Comparison of ENCODE assay signal across 9 cellular contexts in the genomic region with DNA sequence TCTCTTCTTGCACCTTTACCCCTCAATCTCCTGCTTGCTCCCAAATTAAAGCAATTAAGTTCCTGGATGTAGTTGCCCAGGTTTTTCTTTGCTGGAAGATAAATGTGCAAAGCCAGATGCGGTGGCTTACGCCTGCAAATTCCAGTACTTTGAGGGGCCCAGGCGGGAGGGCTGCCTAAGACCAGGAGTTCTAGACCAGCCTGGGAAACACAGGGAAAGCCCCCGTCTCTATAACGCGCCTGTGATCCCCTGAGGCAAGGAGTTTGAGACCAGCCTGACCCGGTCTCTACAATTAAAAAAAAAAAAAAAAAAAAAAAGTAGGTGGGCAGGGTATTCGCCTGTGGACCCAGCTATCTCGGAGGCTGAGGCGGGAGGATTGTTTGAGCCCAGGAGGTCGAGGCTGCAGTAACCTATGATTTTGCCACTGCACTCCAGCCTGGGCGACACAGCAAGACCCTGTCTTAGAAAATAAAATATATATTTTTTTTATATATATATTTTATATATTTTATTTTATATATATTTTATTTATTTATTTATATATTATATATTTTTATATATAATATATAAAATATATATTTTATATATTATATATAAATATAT. TPM values are rescaled to one million over a fixed set of nuclear protein-coding genes. Genes with fewer than 3 reads are reported as not detected.
DNase-seq lines count a peak whose midpoint lies in the region; ATAC-seq and TF ChIP-seq lines count a peak whose summit lies in the region.
"Had no signal": no experiment of that assay in that cellular context is flagged by ENCODE, and none has a peak within 500 bp of the region (broad histone marks: within the 10 kb centered on the region; RNA-seq: fewer than 3 reads in every experiment).

No MANE protein-coding gene starts in this region.

- peaks cover 27% of the 10 kb centered on the region for H3K27me3 Mint-ChIP-seq in stimulated activated naive CD8-positive, alpha-beta T cell treated with anti-CD3 and anti-CD28 coated beads, Interleukin-15, Interleukin-2, amounts not matched to agents 100 ng/mL and 50 ng/mL, for 24 hours

- no peak for ATAC-seq in stimulated activated naive CD8-positive, alpha-beta T cell treated with anti-CD3 and anti-CD28 coated beads, Interleukin-15, Interleukin-2, amounts not matched to agents 100 U/mL and 50 U/mL, for 24 hours
- ATAC-seq in mucosa of descending colon (no peak), GM18858 (IDR thresholded peaks at IDR 0.05; ENCODE audit: unreplicated experiment) (no peak), HG02759 (IDR thresholded peaks at IDR 0.05; ENCODE audit: unreplicated experiment) (no peak)

- peak overlapping the region; percentile 20 for H3K4me3 ChIP-seq in astrocyte of the spinal cord (ENCODE audit: low read depth, low read length)
- H3K4me3 ChIP-seq in mucosa of descending colon: no peak overlapping the region
- H3K4me3 ChIP-seq: SJCRH30 had no signal

- no peak for DNase-seq in stimulated activated naive CD8-positive, alpha-beta T cell treated with anti-CD3 and anti-CD28 coated beads, Interleukin-15, Interleukin-2, amounts not matched to agents 100 U/mL and 50 U/mL, for 24 hours
- DNase-seq in astrocyte of the spinal cord (ENCODE audit: low read depth, low spot score) (no peak), mucosa of descending colon (peak in 2 of 3 donors; percentile 5 to 21), KG1 (lab: John Stamatoyannopoulos, UW) (no peak), ureter (ENCODE audit: low spot score) (no peak)
- DNase-seq: SJCRH30 had no signal

- no peaks in the 10 kb centered on the region for H3K36me3 Mint-ChIP-seq in stimulated activated naive CD8-positive, alpha-beta T cell treated with anti-CD3 and anti-CD28 coated beads, Interleukin-15, Interleukin-2, amounts not matched to agents 100 ng/mL and 50 ng/mL, for 24 hours (ENCODE audit: low read depth)

- H3K4me3 Mint-ChIP-seq in stimulated activated naive CD8-positive, alpha-beta T cell treated with anti-CD3 and anti-CD28 coated beads, Interleukin-15, Interleukin-2, amounts not matched to agents 100 ng/mL and 50 ng/mL, for 24 hours: peak overlapping the region; percentile 74

- H3K4me1 Mint-ChIP-seq in stimulated activated naive CD8-positive, alpha-beta T cell treated with anti-CD3 and anti-CD28 coated beads, Interleukin-15, Interleukin-2, amounts not matched to agents 100 ng/mL and 50 ng/mL, for 24 hours (ENCODE audit: low read depth): peaks cover 17% of the 10 kb centered on the region

- no peaks in the 10 kb centered on the region for H3K9me3 ChIP-seq in mucosa of descending colon
- H3K9me3 ChIP-seq: SJCRH30 had no signal

- H3K36me3 ChIP-seq in mucosa of descending colon (ENCODE audit: low read depth): no peaks in the 10 kb centered on the region
- H3K36me3 ChIP-seq: SJCRH30 had no signal

- in situ Hi-C loops in astrocyte of the spinal cord (cut with HindIII; ENCODE audit: low sequenced_read_pairs): no loop called here

- no peak for TF ChIP-seq CTCF in astrocyte of the spinal cord (IDR thresholded peaks at IDR 0.05; ENCODE audit: low read depth, low read length)
- TF ChIP-seq CTCF in mucosa of descending colon (IDR thresholded peaks at IDR 0.05): no peak

- H3K27ac Mint-ChIP-seq in stimulated activated naive CD8-positive, alpha-beta T cell treated with anti-CD3 and anti-CD28 coated beads, Interleukin-15, Interleukin-2, amounts not matched to agents 100 ng/mL and 50 ng/mL, for 24 hours: no peak overlapping the region

- H3K9me3 Mint-ChIP-seq in stimulated activated naive CD8-positive, alpha-beta T cell treated with anti-CD3 and anti-CD28 coated beads, Interleukin-15, Interleukin-2, amounts not matched to agents 100 ng/mL and 50 ng/mL, for 24 hours: no peaks in the 10 kb centered on the region

- intact Hi-C loops in mucosa of descending colon (cut with DNase I, micrococcal nuclease): no loop called here

- peaks cover 9% of the 10 kb centered on the region for H3K4me1 ChIP-seq in mucosa of descending colon (ENCODE audit: low read depth)
- H3K4me1 ChIP-seq: SJCRH30 had no signal

RNA-seq across cellular contexts. Expression of a gene that starts 0.5 kb away (rescaled TPM):
- total RNA-seq in mucosa of descending colon: 1 to 10 TPM in 2 of 3 donors, under 1 TPM in 1; 0.44 to 3.2 (median 2.6) TPM
- 15.2 TPM for total RNA-seq in ureter

RNA-seq across cellular contexts. Expression of a gene that starts 44.4 kb away (rescaled TPM):
- total RNA-seq in mucosa of descending colon (10 to 100 TPM; 25.4 to 32.1 (median 28.9) TPM), ureter (29.5 TPM)

Comparison
In these comparisons a context has a peak if more than half of its experiments do, and no peak if none do; other contexts are left out.
1. DNase-seq: peak in mucosa of descending colon (2 of 3); none in stimulated activated naive CD8-positive, alpha-beta T cell treated with anti-CD3 and anti-CD28 coated beads, Interleukin-15, Interleukin-2, amounts not matched to agents 100 U/mL and 50 U/mL, for 24 hours (single experiment), astrocyte of the spinal cord (single experiment), KG1 (single experiment) and ureter (single experiment).